ENCODE assay signal across 8 cellular contexts in the genomic region with DNA sequence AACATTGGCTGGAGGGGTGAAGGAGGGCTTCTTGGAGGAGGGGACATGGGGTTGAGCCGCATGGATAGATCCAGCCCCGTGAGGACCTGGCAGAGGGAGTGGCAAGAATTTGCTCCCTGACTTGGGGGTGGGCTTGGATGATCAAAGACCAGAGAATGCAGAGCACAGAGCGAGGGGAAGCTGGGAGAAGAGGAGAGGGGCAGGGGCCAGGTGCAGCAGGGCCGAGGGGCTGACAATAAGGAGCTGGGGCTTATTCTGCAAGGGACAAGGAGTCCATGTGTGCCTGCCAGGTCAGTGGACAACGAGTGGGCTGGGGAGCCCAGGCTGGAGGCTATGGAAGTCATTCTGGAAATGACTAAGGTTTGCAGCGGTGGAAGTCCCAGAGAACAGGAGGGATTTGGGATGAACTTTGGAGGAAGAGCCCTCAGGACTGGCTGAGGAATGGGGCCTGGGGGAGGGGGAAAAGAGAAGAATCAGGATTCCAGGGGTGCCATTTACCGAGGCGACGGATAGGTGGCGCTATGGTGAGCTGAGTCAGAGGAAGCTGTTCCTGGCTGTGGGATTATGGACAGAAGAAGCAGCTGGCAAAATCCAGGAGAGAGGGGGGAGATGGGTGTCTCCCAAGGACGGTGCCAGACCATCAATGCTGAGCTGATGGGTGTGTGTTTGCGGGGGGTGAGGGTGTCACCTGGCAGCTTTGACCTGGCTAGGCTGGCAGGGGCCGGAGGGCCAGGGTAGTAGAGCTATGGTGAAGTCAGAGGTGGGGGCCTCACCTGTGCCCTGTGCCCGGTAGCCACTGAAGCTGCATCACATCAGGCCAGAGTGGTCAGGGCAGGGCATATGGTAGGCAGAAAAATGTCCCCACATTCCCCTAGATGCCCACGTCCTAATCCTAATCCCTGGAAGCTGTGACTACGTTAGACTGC. TPM values are rescaled to one million over a fixed set of nuclear protein-coding genes. Genes with fewer than 3 reads are reported as not detected.
DNase-seq lines count a peak whose midpoint lies in the region; ATAC-seq, FAIRE-seq and TF ChIP-seq lines count a peak whose summit lies in the region.

No MANE protein-coding gene starts in this region.

- H3K4me3 Mint-ChIP-seq in astrocyte (ENCODE audit: unreplicated experiment): no peak overlapping the region

- intact Hi-C loops in tibial artery (cut with DNase I; ENCODE audit: low total_unique reads): no loop called here

- TF ChIP-seq POLR2A in gastroesophageal sphincter (IDR thresholded peaks at IDR 0.05): no peak

- H3K27ac ChIP-seq in astrocyte (ENCODE audit: low read depth, low read length): peak overlapping the region; percentile 7
- H3K27ac ChIP-seq in tibial artery: no peak overlapping the region
- no peak overlapping the region for H3K27ac ChIP-seq in gastroesophageal sphincter

- peaks cover 22% of the 10 kb centered on the region for H3K4me1 ChIP-seq in astrocyte (ENCODE audit: insufficient read depth, low read length)
- H3K4me1 ChIP-seq in tibial artery: no peaks in the 10 kb centered on the region
- no peaks in the 10 kb centered on the region for H3K4me1 ChIP-seq in gastroesophageal sphincter

- peak overlapping the region; percentile 15 for H3K9ac ChIP-seq in astrocyte (ENCODE audit: low read length)

- H3K4me2 ChIP-seq in astrocyte (ENCODE audit: low read length): peak overlapping the region; percentile 21

- H3K36me3 Mint-ChIP-seq in astrocyte (ENCODE audit: low read depth, unreplicated experiment): peaks cover 6% of the 10 kb centered on the region

- no peak for TF ChIP-seq EP300 in gastroesophageal sphincter (IDR thresholded peaks at IDR 0.05)

- H4K20me1 ChIP-seq in astrocyte (ENCODE audit: insufficient read depth, low read length): peaks cover 81% of the 10 kb centered on the region

- peaks cover 2% of the 10 kb centered on the region for H3K9me3 Mint-ChIP-seq in astrocyte (ENCODE audit: unreplicated experiment)

- no peak overlapping the region for H3K4me3 ChIP-seq in astrocyte (ENCODE audit: insufficient read depth, low read depth, low read length)
- no peak overlapping the region for H3K4me3 ChIP-seq in tibial artery
- H3K4me3 ChIP-seq in gastroesophageal sphincter: no peak overlapping the region

- 23 to 41% methylated on average over 11 to 15 of the region's 16 CpGs for WGBS in gastroesophageal sphincter (ENCODE audit: low coverage in 1 of 2), 2 donors

- ATAC-seq in gastroesophageal sphincter (no peak), GM19455 (IDR thresholded peaks at IDR 0.05; ENCODE audit: unreplicated experiment) (no peak)

- H3K79me2 ChIP-seq in astrocyte (ENCODE audit: insufficient read depth, low read length): peaks cover 81% of the 10 kb centered on the region

- H3K4me1 Mint-ChIP-seq in astrocyte (ENCODE audit: low read depth, unreplicated experiment): peaks cover 10% of the 10 kb centered on the region

- TF ChIP-seq CTCF in astrocyte (IDR thresholded peaks at IDR 0.05; ENCODE audit: insufficient read depth, low read depth, low read length): peak; percentile 86
- TF ChIP-seq CTCF in tibial artery (IDR thresholded peaks at IDR 0.05): peak; percentile 14 to 28
- peak in 2 of 4 experiments; percentile 57 to 63 for TF ChIP-seq CTCF in gastroesophageal sphincter (IDR thresholded peaks at IDR 0.05)

- H3K9me3 ChIP-seq in astrocyte (ENCODE audit: insufficient read depth, low read depth, low read length) (no peaks in the 10 kb centered on the region), tibial artery (no peaks in the 10 kb centered on the region), gastroesophageal sphincter (no peaks in the 10 kb centered on the region)

- no peak for FAIRE-seq in astrocyte (lab: Jason Lieb, UNC)

- H3K36me3 ChIP-seq in astrocyte (ENCODE audit: insufficient read depth, low read length) (peaks cover 24% of the 10 kb centered on the region), tibial artery (no peaks in the 10 kb centered on the region), gastroesophageal sphincter (no peaks in the 10 kb centered on the region)

- no peaks in the 10 kb centered on the region for H3K27me3 Mint-ChIP-seq in astrocyte (ENCODE audit: low read depth, unreplicated experiment)

- DNase-seq in ACHN: peak; percentile 54
- DNase-seq in ELR (ENCODE audit: low read depth): peak; percentile 82
- peak; percentile 59 for DNase-seq in NCI-H2196 (lab: John Stamatoyannopoulos, UW; ENCODE audit: unreplicated experiment)
- peak; percentile 30 for DNase-seq in astrocyte (ENCODE audit: low read depth)
- peak; percentile 64 for DNase-seq in iPS DF 4.7 (ENCODE audit: extremely low read depth, low spot score)
- no peak for DNase-seq in tibial artery

- H3K27me3 ChIP-seq in astrocyte (ENCODE audit: insufficient read depth, low read length) (no peaks in the 10 kb centered on the region), tibial artery (peaks cover 0 to 29% of the 10 kb centered on the region in 2 donors), gastroesophageal sphincter (peaks cover 47% of the 10 kb centered on the region)

- H2AFZ ChIP-seq in astrocyte (ENCODE audit: low read depth, low read length): no peak overlapping the region

- peak overlapping the region; percentile 26 for H3K27ac Mint-ChIP-seq in astrocyte (ENCODE audit: unreplicated experiment)

- in situ Hi-C loops in ACHN (cut with HindIII; ENCODE audit: low pct_ligation_motif_present, low pct_unique_long_range_greater_than_20kb, low sequenced_read_pairs): no loop called here

RNA-seq across cellular contexts. Expression of a gene that starts 7.8 kb away (rescaled TPM):
- total RNA-seq in astrocyte (45.5 and 45.9 TPM in 2 replicates), gastroesophageal sphincter (under 1 TPM in 3 of 4 donors, not detected in 1; 0.35 to 0.46 (median 0.40) TPM)

RNA-seq across cellular contexts. Expression of a gene that starts 56.4 kb away (rescaled TPM):
- total RNA-seq in astrocyte (5.8 and 6.3 TPM in 2 replicates), gastroesophageal sphincter (1 to 10 TPM; 4.2 to 6.1 (median 5.4) TPM)

RNA-seq across cellular contexts. Expression of a gene that starts 56.7 kb away (rescaled TPM):
- total RNA-seq in astrocyte (57.9 and 63.4 TPM in 2 replicates), gastroesophageal sphincter (10 to 100 TPM; 35.2 to 63.0 (median 43.5) TPM)

Comparison
In these comparisons a context has a peak if more than half of its experiments do, and no peak if none do; other contexts are left out.
1. DNase-seq: peak in ACHN (single experiment), ELR (single experiment), NCI-H2196 (single experiment), astrocyte (single experiment) and iPS DF 4.7 (single experiment); none in tibial artery (0 of 2).
2. RNA of a gene that starts 7.8 kb away (total RNA-seq): 45.5 to 45.9 TPM in astrocyte; 0.35 to 0.46 TPM in gastroesophageal sphincter; every median in the first group is over 10 times any median in the second.